In genomic region chr10:43384252-43385221, GRCh38 we compare ENCODE assay signal across 1 cellular context.
TF ChIP-seq lines count a peak whose summit lies in the region.

No MANE protein-coding gene starts in this region.

TF ChIP-seq in H1, 55 proteins besides CTCF, POLR2A, EP300 and RAD21 (continued from another document):
- peak; percentile 89 for TF ChIP-seq POLR2AphosphoS5 (IDR thresholded peaks at IDR 0.05; ENCODE audit: low read depth, low read length)
